In genomic region chr19:45817725-45818301, GRCh38 we compare ENCODE assay signal across 8 cellular contexts. TPM values are rescaled to one million over a fixed set of nuclear protein-coding genes. Genes with fewer than 3 reads are reported as not detected.
DNase-seq lines count a peak whose midpoint lies in the region; ATAC-seq, FAIRE-seq and TF ChIP-seq lines count a peak whose summit lies in the region.
"Had no signal": no experiment of that assay in that cellular context is flagged by ENCODE, and none has a peak within 500 bp of the region (broad histone marks: within the 10 kb centered on the region; RNA-seq: fewer than 3 reads in every experiment).

No MANE protein-coding gene starts in this region.

- POLR2A ChIA-PET in HEK293 (lab: Yijun Ruan, JAX) = interaction anchor here (1.1 to 1.6 kb wide), 7 partner anchors 8 to 125 kb away, joined by 3 to 7 read pairs (median 3); partner anchors contain the start of genes QPCTL and SYMPK
- POLR2A ChIA-PET in HepG2 (lab: Yijun Ruan, JAX) = interaction anchor here (1.1 to 1.9 kb wide), 3 partner anchors 10 to 64 kb away, joined by 5 to 15 read pairs (median 13); partner anchors contain the start of genes FOXA3 and SYMPK

- DNase-seq in RPMI7951 (ENCODE audit: low read depth) (peak; percentile 48), HepG2 (ENCODE audit: low spot score) (no peak), Peyer's patch (no peak), KBM-7 (no peak), NCI-H1048 (lab: John Stamatoyannopoulos, UW) (no peak)

- no peak for TF ChIP-seq RAD21 in HepG2 (CRISPR knock-in tag; IDR thresholded peaks at IDR 0.05)

- in situ Hi-C loops in HepG2 (cut with HindIII; ENCODE audit: extremely low pct_ligation_motif_present, low pct_unique_long_range_greater_than_20kb) = loop anchor here (10.0 kb wide), 1 partner anchor 197 kb away; no protein-coding TSS in a partner anchor
- in situ Hi-C loops in KBM-7 (cut with MboI; ENCODE audit: low pct_unique_long_range_greater_than_20kb, low sequenced_read_pairs) = no loop called here

- H3K4me1 ChIP-seq in HEK293 (ENCODE audit: control insufficient read depth, insufficient read depth, low read length) (peaks cover 4% of the 10 kb centered on the region; the same call in 1 of the 2 replicates), HepG2 (ENCODE audit: insufficient read depth, low read length) (no peaks in the 10 kb centered on the region), Peyer's patch (peaks cover 0 to 17% (median 0%) of the 10 kb centered on the region in 4 donors)

- TF ChIP-seq POLR2A in HepG2 (IDR thresholded peaks at IDR 0.05; ENCODE audit: insufficient read depth in 1 of 2, low read depth in 2 of 2, low read length in 2 of 2) (no peak), Peyer's patch (IDR thresholded peaks at IDR 0.05) (no peak)

- H3K27ac ChIP-seq in HEK293 (ENCODE audit: extremely low read depth, low read depth, low read length) (peak overlapping the region; percentile 56), HepG2 (ENCODE audit: extremely low read length, insufficient read depth, low read length) (no peak overlapping the region), Peyer's patch (no peak overlapping the region)
- H3K27ac ChIP-seq: suprapubic skin had no signal

- TF ChIP-seq CTCF in HEK293 (tag by site-specific recombination; IDR thresholded peaks at IDR 0.05) = no peak
- no peak for TF ChIP-seq CTCF in HepG2 (CRISPR knock-in tag; IDR thresholded peaks at IDR 0.05)
- TF ChIP-seq CTCF in Peyer's patch (IDR thresholded peaks at IDR 0.05) = no peak

- no peak; the same call in 2 of the 3 replicates for ATAC-seq in HepG2

- H3K36me3 ChIP-seq in HEK293 (ENCODE audit: control insufficient read depth in 2 of 2, insufficient read depth in 1 of 2, low read length in 2 of 2) = peaks cover 0 to 40% of the 10 kb centered on the region in 2 experiments; a peak in 2 of 3 replicates
- peaks cover 10 to 22% of the 10 kb centered on the region in 2 experiments for H3K36me3 ChIP-seq in HepG2 (replicated peaks in 1 of 2; ENCODE audit: control insufficient read depth in 1 of 2, insufficient read depth in 2 of 2, low read length in 2 of 2)
- peaks cover 0 to 34% (median 0%) of the 10 kb centered on the region in 3 donors for H3K36me3 ChIP-seq in Peyer's patch

- no peak overlapping the region for H3K9ac ChIP-seq in HepG2 (ENCODE audit: insufficient read depth, low read depth, low read length)

- FAIRE-seq in HepG2 (lab: Jason Lieb, UNC) = no peak

- no peaks in the 10 kb centered on the region for H3K79me2 ChIP-seq in HepG2 (ENCODE audit: insufficient read depth, low read length)

- H2AFZ ChIP-seq in HepG2 (ENCODE audit: low read length) = no peak overlapping the region

- no peaks in the 10 kb centered on the region for H4K20me1 ChIP-seq in HepG2 (ENCODE audit: insufficient read depth, low read length)

- H3K9me3 ChIP-seq in HEK293 (ENCODE audit: control insufficient read depth, insufficient read depth, low read depth, low read length) = no peaks in the 10 kb centered on the region
- no peaks in the 10 kb centered on the region for H3K9me3 ChIP-seq in HepG2 (ENCODE audit: low read length)
- no peaks in the 10 kb centered on the region for H3K9me3 ChIP-seq in Peyer's patch
- H3K9me3 ChIP-seq: suprapubic skin had no signal

- no peak for TF ChIP-seq EP300 in HepG2 (IDR thresholded peaks at IDR 0.05; ENCODE audit: low read depth in 2 of 2, low read length in 2 of 2)
- no peak for TF ChIP-seq EP300 in HepG2 (CRISPR knock-in tag; IDR thresholded peaks at IDR 0.05; ENCODE audit: borderline replicate concordance)

- intact Hi-C loops in HepG2 (cut with micrococcal nuclease; ENCODE audit: unreplicated experiment) = loop anchor here (1.0 to 5.0 kb wide), 4 partner anchors 46 to 259 kb away; partner anchors contain the start of gene FOXA3

- no peaks in the 10 kb centered on the region for H3K27me3 ChIP-seq in HepG2 (ENCODE audit: control insufficient read depth in 1 of 2, insufficient read depth in 2 of 2, low read length in 2 of 2)
- H3K27me3 ChIP-seq in Peyer's patch = no peaks in the 10 kb centered on the region
- H3K27me3 ChIP-seq: suprapubic skin had no signal

- no peak overlapping the region for H3K4me3 ChIP-seq in HEK293 (ENCODE audit: low read depth, low read length)
- H3K4me3 ChIP-seq in HepG2 (replicated peaks in 1 of 3; ENCODE audit: insufficient read depth in 1 of 3, low read depth in 2 of 3, low read length in 3 of 3) = no peak overlapping the region
- H3K4me3 ChIP-seq in Peyer's patch = no peak overlapping the region
- H3K4me3 ChIP-seq: suprapubic skin had no signal

- 79% methylated on average over 3 of the region's 19 CpGs for WGBS in HepG2 (ENCODE audit: low lambda C conversion rate)

- CTCF ChIA-PET in HEK293 (lab: Yijun Ruan, JAX) (interaction anchor here (0.5 to 3.4 kb wide), 29 partner anchors 9 to 1020 kb away, joined by 3 to 80 read pairs (median 7); partner anchors contain the start of genes CCDC61, DMPK, DMWD and FOXA3), HepG2 (lab: Yijun Ruan, JAX; ENCODE audit: low intra/inter-chr PET ratio, low total read pairs) (interaction anchor here (1.2 to 2.6 kb wide), 3 partner anchors 66 to 260 kb away, joined by 6 to 50 read pairs (median 6); partner anchors contain the start of gene IRF2BP1)

- H3K4me2 ChIP-seq in HepG2 (ENCODE audit: low read depth, low read length) = no peak overlapping the region

- BruUV-seq in HepG2 (replicated peaks; lab: Mats Ljungman, UMichigan) = no TSS peak

RNA-seq across cellular contexts. Expression of gene RSPH6A, which starts 2.7 kb away (rescaled TPM):
- not detected in 2 replicates for total RNA-seq in RPMI7951 (2014; rRNA removed; shearing (Covaris generic))
- total RNA-seq in HepG2 (2016; rRNA removed; fragmentation: Illumina TruSeq; extraction: Trizol) (0.07 TPM in 1 of 2 replicates, not detected in the other), Peyer's patch (1 to 10 TPM in 1 of 4 donors, under 1 TPM in 1, not detected in 2; 0.54 to 3.3 TPM)
- total RNA-seq in HepG2 (2016; cell fraction: cytosol; rRNA removed; fragmentation: Illumina TruSeq; extraction: Trizol; ENCODE audit: low read depth) = not detected in 2 replicates
- 0.11 TPM in 1 of 2 replicates, not detected in the other for total RNA-seq in HepG2 (2016; cell fraction: insoluble cytoplasmic fraction; rRNA removed; fragmentation: Illumina TruSeq; extraction: Trizol)
- total RNA-seq in HepG2 (2016; cell fraction: membrane; rRNA removed; fragmentation: Illumina TruSeq; extraction: Trizol) = not detected in 2 replicates
- total RNA-seq in HepG2 (2016; cell fraction: nucleus; rRNA removed; fragmentation: Illumina TruSeq; extraction: Trizol) = 0.31 TPM in 1 of 2 replicates, not detected in the other
- polyA plus RNA-seq in HepG2 (2011; rRNA removed) = 0.03 TPM in 1 of 2 replicates, not detected in the other
- not detected in 2 replicates for polyA plus RNA-seq in HepG2 (2011; cell fraction: cytosol; rRNA removed)
- polyA plus RNA-seq in HepG2 (2011; cell fraction: nucleus; rRNA removed) = 0.45 and 0.59 TPM in 2 replicates
- polyA plus RNA-seq in HepG2 (2012) = not detected in 2 replicates
- polyA plus RNA-seq in HepG2 (2016; cell fraction: cytosol; fragmentation: Illumina TruSeq; extraction: Trizol; ENCODE audit: low read depth) = not detected in 2 replicates
- not detected in 2 replicates for polyA plus RNA-seq in HepG2 (2016; cell fraction: insoluble cytoplasmic fraction; fragmentation: Illumina TruSeq; extraction: Trizol; ENCODE audit: low read depth)
- polyA plus RNA-seq in HepG2 (2016; cell fraction: membrane; fragmentation: Illumina TruSeq; extraction: Trizol; ENCODE audit: low read depth) = not detected in 2 replicates
- polyA plus RNA-seq in HepG2 (2016; cell fraction: nucleus; fragmentation: Illumina TruSeq; extraction: Trizol; ENCODE audit: insufficient read depth, low read depth) = not detected in 2 replicates
- 0.26 and 0.50 TPM in 2 replicates for polyA minus RNA-seq in HepG2 (2011; rRNA and poly(A)+ RNA removed; ENCODE audit: low replicate concordance)
- not detected in 2 replicates for polyA minus RNA-seq in HepG2 (2011; cell fraction: cytosol; rRNA and poly(A)+ RNA removed)
- 0.26 and 0.99 TPM in 2 replicates for polyA minus RNA-seq in HepG2 (2011; cell fraction: nucleus; rRNA and poly(A)+ RNA removed)

RNA-seq across cellular contexts. Expression of gene DMWD, which starts 25.2 kb away (rescaled TPM):
- total RNA-seq in RPMI7951 (2014; rRNA removed; shearing (Covaris generic)) = 14.2 and 20.6 TPM in 2 replicates
- 11.0 and 14.9 TPM in 2 replicates for total RNA-seq in HepG2 (2016; rRNA removed; fragmentation: Illumina TruSeq; extraction: Trizol)
- 22.5 and 32.3 TPM in 2 replicates for total RNA-seq in HepG2 (2016; cell fraction: cytosol; rRNA removed; fragmentation: Illumina TruSeq; extraction: Trizol; ENCODE audit: low read depth)
- total RNA-seq in HepG2 (2016; cell fraction: insoluble cytoplasmic fraction; rRNA removed; fragmentation: Illumina TruSeq; extraction: Trizol) = 9.3 and 16.3 TPM in 2 replicates
- total RNA-seq in HepG2 (2016; cell fraction: membrane; rRNA removed; fragmentation: Illumina TruSeq; extraction: Trizol) = 40.0 and 43.7 TPM in 2 replicates
- 11.1 and 14.4 TPM in 2 replicates for total RNA-seq in HepG2 (2016; cell fraction: nucleus; rRNA removed; fragmentation: Illumina TruSeq; extraction: Trizol)
- 10.3 and 12.4 TPM in 2 replicates for polyA plus RNA-seq in HepG2 (2011; rRNA removed)
- 6.3 and 9.0 TPM in 2 replicates for polyA plus RNA-seq in HepG2 (2011; cell fraction: cytosol; rRNA removed)
- 44.3 and 58.8 TPM in 2 replicates for polyA plus RNA-seq in HepG2 (2011; cell fraction: nucleus; rRNA removed)
- polyA plus RNA-seq in HepG2 (2012) = 8.3 and 9.5 TPM in 2 replicates
- polyA plus RNA-seq in HepG2 (2016; cell fraction: cytosol; fragmentation: Illumina TruSeq; extraction: Trizol; ENCODE audit: low read depth) = 34.5 and 34.9 TPM in 2 replicates
- polyA plus RNA-seq in HepG2 (2016; cell fraction: insoluble cytoplasmic fraction; fragmentation: Illumina TruSeq; extraction: Trizol; ENCODE audit: low read depth) = 9.9 and 14.4 TPM in 2 replicates
- 36.7 and 38.5 TPM in 2 replicates for polyA plus RNA-seq in HepG2 (2016; cell fraction: membrane; fragmentation: Illumina TruSeq; extraction: Trizol; ENCODE audit: low read depth)
- 22.1 and 22.4 TPM in 2 replicates for polyA plus RNA-seq in HepG2 (2016; cell fraction: nucleus; fragmentation: Illumina TruSeq; extraction: Trizol; ENCODE audit: insufficient read depth, low read depth)
- 29.8 and 32.2 TPM in 2 replicates for polyA minus RNA-seq in HepG2 (2011; rRNA and poly(A)+ RNA removed; ENCODE audit: low replicate concordance)
- polyA minus RNA-seq in HepG2 (2011; cell fraction: cytosol; rRNA and poly(A)+ RNA removed) = 10.3 and 11.4 TPM in 2 replicates
- 33.9 and 38.2 TPM in 2 replicates for polyA minus RNA-seq in HepG2 (2011; cell fraction: nucleus; rRNA and poly(A)+ RNA removed)
- total RNA-seq in Peyer's patch = 10 to 100 TPM; 20.8 to 63.8 (median 35.4) TPM

RNA-seq across cellular contexts. Expression of gene DMPK, which starts 35.5 kb away (rescaled TPM):
- total RNA-seq in RPMI7951 (2014; rRNA removed; shearing (Covaris generic)) = 9.3 and 11.1 TPM in 2 replicates
- total RNA-seq in HepG2 (2016; rRNA removed; fragmentation: Illumina TruSeq; extraction: Trizol) (1.7 and 5.3 TPM in 2 replicates), Peyer's patch (10 to 100 TPM; 10.5 to 63.5 (median 43.5) TPM)
- total RNA-seq in HepG2 (2016; cell fraction: cytosol; rRNA removed; fragmentation: Illumina TruSeq; extraction: Trizol; ENCODE audit: low read depth) = 1.1 and 1.9 TPM in 2 replicates
- 1.5 and 4.2 TPM in 2 replicates for total RNA-seq in HepG2 (2016; cell fraction: insoluble cytoplasmic fraction; rRNA removed; fragmentation: Illumina TruSeq; extraction: Trizol)
- 2.2 and 2.7 TPM in 2 replicates for total RNA-seq in HepG2 (2016; cell fraction: membrane; rRNA removed; fragmentation: Illumina TruSeq; extraction: Trizol)
- total RNA-seq in HepG2 (2016; cell fraction: nucleus; rRNA removed; fragmentation: Illumina TruSeq; extraction: Trizol) = 6.7 and 7.2 TPM in 2 replicates
- 8.8 and 12.5 TPM in 2 replicates for polyA plus RNA-seq in HepG2 (2011; rRNA removed)
- polyA plus RNA-seq in HepG2 (2011; cell fraction: cytosol; rRNA removed) = 4.4 and 5.8 TPM in 2 replicates
- polyA plus RNA-seq in HepG2 (2011; cell fraction: nucleus; rRNA removed) = 119 and 127 TPM in 2 replicates
- polyA plus RNA-seq in HepG2 (2012) = 8.6 and 13.1 TPM in 2 replicates
- 0.84 and 0.86 TPM in 2 replicates for polyA plus RNA-seq in HepG2 (2016; cell fraction: cytosol; fragmentation: Illumina TruSeq; extraction: Trizol; ENCODE audit: low read depth)
- 3.2 and 3.6 TPM in 2 replicates for polyA plus RNA-seq in HepG2 (2016; cell fraction: insoluble cytoplasmic fraction; fragmentation: Illumina TruSeq; extraction: Trizol; ENCODE audit: low read depth)
- polyA plus RNA-seq in HepG2 (2016; cell fraction: membrane; fragmentation: Illumina TruSeq; extraction: Trizol; ENCODE audit: low read depth) = 1.6 and 1.8 TPM in 2 replicates
- 25.3 and 34.4 TPM in 2 replicates for polyA plus RNA-seq in HepG2 (2016; cell fraction: nucleus; fragmentation: Illumina TruSeq; extraction: Trizol; ENCODE audit: insufficient read depth, low read depth)
- polyA minus RNA-seq in HepG2 (2011; rRNA and poly(A)+ RNA removed; ENCODE audit: low replicate concordance) = 6.3 and 12.8 TPM in 2 replicates
- polyA minus RNA-seq in HepG2 (2011; cell fraction: cytosol; rRNA and poly(A)+ RNA removed) = 2.5 and 4.2 TPM in 2 replicates
- 11.6 and 14.0 TPM in 2 replicates for polyA minus RNA-seq in HepG2 (2011; cell fraction: nucleus; rRNA and poly(A)+ RNA removed)

RNA-seq across cellular contexts. Expression of gene SYMPK, which starts 45.1 kb away (rescaled TPM):
- 27.8 and 33.0 TPM in 2 replicates for total RNA-seq in RPMI7951 (2014; rRNA removed; shearing (Covaris generic))
- total RNA-seq in HepG2 (2016; rRNA removed; fragmentation: Illumina TruSeq; extraction: Trizol) (19.9 and 21.9 TPM in 2 replicates), Peyer's patch (100 to 1,000 TPM in 1 of 4 donors, 10 to 100 TPM in 3; 44.0 to 158 (median 90.3) TPM)
- total RNA-seq in HepG2 (2016; cell fraction: cytosol; rRNA removed; fragmentation: Illumina TruSeq; extraction: Trizol; ENCODE audit: low read depth) = 9.2 and 10.2 TPM in 2 replicates
- total RNA-seq in HepG2 (2016; cell fraction: insoluble cytoplasmic fraction; rRNA removed; fragmentation: Illumina TruSeq; extraction: Trizol) = 17.2 and 21.4 TPM in 2 replicates
- total RNA-seq in HepG2 (2016; cell fraction: membrane; rRNA removed; fragmentation: Illumina TruSeq; extraction: Trizol) = 13.2 and 15.6 TPM in 2 replicates
- total RNA-seq in HepG2 (2016; cell fraction: nucleus; rRNA removed; fragmentation: Illumina TruSeq; extraction: Trizol) = 25.6 and 28.5 TPM in 2 replicates
- 55.7 and 67.8 TPM in 2 replicates for polyA plus RNA-seq in HepG2 (2011; rRNA removed)
- 29.9 and 41.2 TPM in 2 replicates for polyA plus RNA-seq in HepG2 (2011; cell fraction: cytosol; rRNA removed)
- 174 and 217 TPM in 2 replicates for polyA plus RNA-seq in HepG2 (2011; cell fraction: nucleus; rRNA removed)
- 38.1 and 46.9 TPM in 2 replicates for polyA plus RNA-seq in HepG2 (2012)
- 5.0 and 6.1 TPM in 2 replicates for polyA plus RNA-seq in HepG2 (2016; cell fraction: cytosol; fragmentation: Illumina TruSeq; extraction: Trizol; ENCODE audit: low read depth)
- 26.5 and 39.8 TPM in 2 replicates for polyA plus RNA-seq in HepG2 (2016; cell fraction: insoluble cytoplasmic fraction; fragmentation: Illumina TruSeq; extraction: Trizol; ENCODE audit: low read depth)
- 10.4 and 10.6 TPM in 2 replicates for polyA plus RNA-seq in HepG2 (2016; cell fraction: membrane; fragmentation: Illumina TruSeq; extraction: Trizol; ENCODE audit: low read depth)
- polyA plus RNA-seq in HepG2 (2016; cell fraction: nucleus; fragmentation: Illumina TruSeq; extraction: Trizol; ENCODE audit: insufficient read depth, low read depth) = 86.7 and 87.3 TPM in 2 replicates
- 90.3 and 124 TPM in 2 replicates for polyA minus RNA-seq in HepG2 (2011; rRNA and poly(A)+ RNA removed; ENCODE audit: low replicate concordance)
- polyA minus RNA-seq in HepG2 (2011; cell fraction: cytosol; rRNA and poly(A)+ RNA removed) = 40.3 and 51.8 TPM in 2 replicates
- 40.8 and 43.1 TPM in 2 replicates for polyA minus RNA-seq in HepG2 (2011; cell fraction: nucleus; rRNA and poly(A)+ RNA removed)

RNA-seq across cellular contexts. Expression of gene FOXA3, which starts 46.3 kb away (rescaled TPM):
- total RNA-seq in RPMI7951 (2014; rRNA removed; shearing (Covaris generic)) = not detected in 2 replicates
- 27.6 and 29.8 TPM in 2 replicates for total RNA-seq in HepG2 (2016; rRNA removed; fragmentation: Illumina TruSeq; extraction: Trizol)
- 18.2 and 19.5 TPM in 2 replicates for total RNA-seq in HepG2 (2016; cell fraction: cytosol; rRNA removed; fragmentation: Illumina TruSeq; extraction: Trizol; ENCODE audit: low read depth)
- 27.8 and 29.1 TPM in 2 replicates for total RNA-seq in HepG2 (2016; cell fraction: insoluble cytoplasmic fraction; rRNA removed; fragmentation: Illumina TruSeq; extraction: Trizol)
- total RNA-seq in HepG2 (2016; cell fraction: membrane; rRNA removed; fragmentation: Illumina TruSeq; extraction: Trizol) = 34.4 and 34.7 TPM in 2 replicates
- total RNA-seq in HepG2 (2016; cell fraction: nucleus; rRNA removed; fragmentation: Illumina TruSeq; extraction: Trizol) = 12.7 and 14.6 TPM in 2 replicates
- polyA plus RNA-seq in HepG2 (2011; rRNA removed) = 47.6 and 61.6 TPM in 2 replicates
- 51.9 and 75.3 TPM in 2 replicates for polyA plus RNA-seq in HepG2 (2011; cell fraction: cytosol; rRNA removed)
- polyA plus RNA-seq in HepG2 (2011; cell fraction: nucleus; rRNA removed) = 17.5 and 27.3 TPM in 2 replicates
- polyA plus RNA-seq in HepG2 (2012) = 16.1 and 27.5 TPM in 2 replicates
- polyA plus RNA-seq in HepG2 (2016; cell fraction: cytosol; fragmentation: Illumina TruSeq; extraction: Trizol; ENCODE audit: low read depth) = 12.4 and 15.4 TPM in 2 replicates
- polyA plus RNA-seq in HepG2 (2016; cell fraction: insoluble cytoplasmic fraction; fragmentation: Illumina TruSeq; extraction: Trizol; ENCODE audit: low read depth) = 32.3 and 32.7 TPM in 2 replicates
- 19.9 and 23.8 TPM in 2 replicates for polyA plus RNA-seq in HepG2 (2016; cell fraction: membrane; fragmentation: Illumina TruSeq; extraction: Trizol; ENCODE audit: low read depth)
- polyA plus RNA-seq in HepG2 (2016; cell fraction: nucleus; fragmentation: Illumina TruSeq; extraction: Trizol; ENCODE audit: insufficient read depth, low read depth) = 23.8 and 24.4 TPM in 2 replicates
- 0.42 and 103 TPM in 2 replicates for polyA minus RNA-seq in HepG2 (2011; rRNA and poly(A)+ RNA removed; ENCODE audit: low replicate concordance)
- polyA minus RNA-seq in HepG2 (2011; cell fraction: cytosol; rRNA and poly(A)+ RNA removed) = 27.8 and 30.5 TPM in 2 replicates
- 7.2 and 12.8 TPM in 2 replicates for polyA minus RNA-seq in HepG2 (2011; cell fraction: nucleus; rRNA and poly(A)+ RNA removed)
- 10 to 100 TPM in 3 of 4 donors, 1 to 10 TPM in 1; 9.1 to 17.0 (median 10.6) TPM for total RNA-seq in Peyer's patch
- total RNA-seq: fibroblast of villous mesenchyme had no signal

Comparison
In these comparisons a context has a peak if more than half of its experiments do, and no peak if none do; other contexts are left out.
1. Of the 63 proteins assayed by ChIP-seq in both HepG2 and HEK293: peak only in HepG2: none; only in HEK293: REST and ZBTB26; in both: none; in neither: 61.